Comparison of ENCODE assay signal across 18 cellular contexts in the genomic region with DNA sequence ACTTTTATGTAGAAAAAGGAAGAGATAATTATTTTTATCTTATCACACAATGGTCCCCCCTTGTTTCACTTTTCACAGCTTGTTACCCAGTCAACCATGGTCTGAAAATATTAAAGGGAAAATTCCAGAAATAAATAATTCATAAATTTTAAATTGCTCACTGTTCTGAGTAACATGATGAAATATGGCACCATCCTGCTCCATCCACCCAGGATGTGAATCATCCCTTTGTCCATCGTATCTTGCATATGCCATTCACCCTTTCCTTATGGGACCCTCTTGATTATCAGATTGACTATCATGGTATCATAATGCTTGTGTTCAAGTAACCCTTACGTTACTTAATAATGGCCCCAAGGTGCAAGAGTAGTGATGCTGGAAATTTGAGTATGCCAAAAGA. TPM values are rescaled to one million over a fixed set of nuclear protein-coding genes. Genes with fewer than 3 reads are reported as not detected.
A peak's percentile ranks its signal among the peaks of the same experiment; 100 is the strongest.
DNase-seq lines count a peak whose midpoint lies in the region; ATAC-seq and TF ChIP-seq lines count a peak whose summit lies in the region.
"Had no signal": no experiment of that assay in that cellular context is flagged by ENCODE, and none has a peak within 500 bp of the region (broad histone marks: within the 10 kb centered on the region; RNA-seq: fewer than 3 reads in every experiment).

No MANE protein-coding gene starts in this region.

- intact Hi-C loops in Panc1 (cut with micrococcal nuclease; ENCODE audit: unreplicated experiment), result no loop called here

- no peaks in the 10 kb centered on the region for H3K27me3 ChIP-seq in Panc1 (ENCODE audit: control insufficient read depth, insufficient read depth, low read length)
- H3K27me3 ChIP-seq: left lung had no signal

- in situ Hi-C loops in Panc1 (cut with HindIII; ENCODE audit: low pct_unique_long_range_greater_than_20kb, low sequenced_read_pairs), result no loop called here

- no peaks in the 10 kb centered on the region for H3K9me3 ChIP-seq in Panc1 (ENCODE audit: control insufficient read depth, insufficient read depth, low read depth, low read length)
- H3K9me3 ChIP-seq: left lung, psoas muscle had no signal

- peaks cover 39% of the 10 kb centered on the region for H3K4me1 ChIP-seq in Panc1 (ENCODE audit: control insufficient read depth, insufficient read depth, low read length)

- DNase-seq in GM03348 (ENCODE audit: low spot score), result peak; percentile 29
- no peak for DNase-seq in Panc1 (ENCODE audit: low read depth, low spot score)
- peak; percentile 30 to 81 for DNase-seq in cardiac fibroblast (ENCODE audit: low read depth in 2 of 2)
- DNase-seq in omental fat pad (ENCODE audit: low spot score), result no peak
- DNase-seq in NCI-H69 (lab: John Stamatoyannopoulos, UW), result no peak
- DNase-seq in HPDE6-E6E7 (ENCODE audit: extremely low spot score), result no peak
- DNase-seq in activated naive CD4-positive, alpha-beta T cell (lab: John Stamatoyannopoulos, UW), result no peak
- DNase-seq in NCI-H774 (lab: John Stamatoyannopoulos, UW), result no peak
- DNase-seq: activated CD8-positive, alpha-beta T cell treated with anti-CD3 and anti-CD28 coated beads, Interleukin-2, amount 10 ng/mL, durations not matched to agents 7 days and 5 days; activated effector memory CD4-positive, alpha-beta T cell treated with Interleukin-2 at 50 U/mL for 16 hours; DND-41; head of caudate nucleus; Karpas-422; left lung; NCI-H1694 treated with DMSO at 0.1 percent for 48 hours; NCI-H524 treated with DMSO at 0.1 percent for 48 hours; psoas muscle; stimulated activated CD8-positive, alpha-beta memory T cell treated with anti-CD3 and anti-CD28 coated beads, Interleukin-4, amount 100 ng/mL, for 48 hours had no signal

- POLR2A ChIA-PET in Panc1 (lab: Charles Lee), result no interaction called here

- no peak for TF ChIP-seq CTCF in Panc1 (IDR thresholded peaks at IDR 0.05)
- no peak for TF ChIP-seq CTCF in cardiac fibroblast (IDR thresholded peaks at IDR 0.05; ENCODE audit: low read depth, low read length)
- TF ChIP-seq CTCF in omental fat pad (IDR thresholded peaks at IDR 0.05), result no peak

- H3K36me3 ChIP-seq in Panc1 (ENCODE audit: control insufficient read depth, insufficient read depth, low read length), result peaks cover 18% of the 10 kb centered on the region

- peak overlapping the region; percentile 77 for H3K27ac ChIP-seq in Panc1 (ENCODE audit: low read length)
- H3K27ac ChIP-seq: left lung had no signal

- ATAC-seq in Panc1, result no peak
- ATAC-seq in omental fat pad (ENCODE audit: low FRiP score), result peak; percentile 53
- ATAC-seq: activated CD8-positive, alpha-beta T cell treated with anti-CD3 and anti-CD28 coated beads, Interleukin-2, amount 10 ng/mL, durations not matched to agents 7 days and 5 days had no signal

- H3K4me3 ChIP-seq in Panc1 (ENCODE audit: low read depth in 2 of 2, low read length in 2 of 2) (no peak overlapping the region), cardiac fibroblast (replicated peaks in 1 of 2; ENCODE audit: low read depth in 2 of 2, low read length in 2 of 2) (no peak overlapping the region)
- H3K4me3 ChIP-seq: left lung, psoas muscle had no signal

- CTCF ChIA-PET in Panc1 (lab: Charles Lee), result no interaction called here

- BruUV-seq in Panc1 (replicated peaks; lab: Mats Ljungman, UMichigan), result no TSS peak

RNA-seq across cellular contexts. Expression of a gene that starts 43.7 kb away (rescaled TPM):
- total RNA-seq in Panc1 (2021; ENCODE audit: unreplicated experiment) (89.3 TPM), omental fat pad (100 to 1,000 TPM in 1 of 4 donors, 10 to 100 TPM in 3; 47.6 to 197 (median 59.5) TPM)
- 35.0 TPM for polyA plus RNA-seq in Panc1 (2012; ENCODE audit: insufficient read length)

Comparison
In these comparisons a context has a peak if more than half of its experiments do, and no peak if none do; other contexts are left out.
1. DNase-seq: peak in GM03348 (single experiment) and cardiac fibroblast (2 of 2); none in Panc1 (single experiment), omental fat pad (single experiment), NCI-H69 (single experiment), HPDE6-E6E7 (single experiment), activated naive CD4-positive, alpha-beta T cell (0 of 4) and NCI-H774 (single experiment).